In the genomic region with DNA sequence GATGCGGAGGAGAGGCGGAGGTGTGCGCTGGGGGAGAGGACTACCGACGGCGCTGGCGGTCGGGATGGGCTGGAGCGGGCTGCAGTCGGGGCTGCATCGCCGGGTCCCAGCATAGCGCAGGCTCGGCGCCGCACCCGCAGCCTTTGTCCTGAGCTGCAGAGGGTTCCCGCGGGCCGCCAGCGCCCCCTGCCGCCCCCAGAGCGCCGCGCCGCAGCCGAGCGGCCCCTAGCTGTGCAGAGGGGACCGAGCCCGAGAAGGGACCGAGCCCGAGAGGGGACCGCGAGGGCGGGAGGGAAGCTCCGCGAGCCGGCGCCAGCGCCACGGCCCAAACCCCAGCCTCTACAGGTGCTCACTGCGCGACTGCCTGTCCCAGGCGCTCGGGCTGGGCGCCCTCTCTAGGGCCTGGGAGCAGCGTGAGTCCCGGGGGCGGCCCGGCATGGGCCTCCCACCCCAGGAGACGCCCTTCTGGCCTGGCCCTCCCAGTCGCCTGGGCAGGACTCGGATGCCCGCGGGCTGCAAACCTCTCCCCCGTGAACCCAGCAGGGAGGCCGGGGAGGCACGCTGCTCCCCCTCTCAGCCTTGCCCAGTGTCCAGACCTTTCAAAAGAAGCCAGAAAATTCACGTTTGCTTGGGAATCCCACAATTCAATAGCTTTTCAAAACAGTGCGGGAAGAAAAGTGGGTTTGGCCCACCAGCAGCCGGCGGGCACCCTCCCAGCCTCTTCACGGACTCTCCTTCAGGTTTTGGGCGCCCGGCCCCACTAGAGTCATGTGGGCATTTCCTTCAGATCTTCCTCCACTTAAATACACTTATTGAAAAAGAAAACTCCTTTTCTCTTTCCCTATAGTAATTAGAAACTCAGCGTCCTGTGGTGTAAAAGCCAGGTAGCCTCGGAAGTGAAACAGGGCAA, we compare ENCODE assay signal across 8 cellular contexts.
DNase-seq lines count a peak whose midpoint lies in the region; ATAC-seq and TF ChIP-seq lines count a peak whose summit lies in the region.

No MANE protein-coding gene starts in this region.

- 2% methylated on average over 67 of the region's 67 CpGs for WGBS in right cardiac atrium

- H3K27ac Mint-ChIP-seq in progenitor cell of endocrine pancreas, result no peak overlapping the region

- H3K4me3 ChIP-seq in right cardiac atrium (ENCODE audit: low read length), result peak overlapping the region; percentile 19

- peak; percentile 98 for TF ChIP-seq CTCF in progenitor cell of endocrine pancreas (IDR thresholded peaks at IDR 0.05; ENCODE audit: unreplicated experiment)

- H3K9me3 ChIP-seq in right cardiac atrium (ENCODE audit: control insufficient read depth, low read length), result no peaks in the 10 kb centered on the region

- no peaks in the 10 kb centered on the region for H3K4me1 Mint-ChIP-seq in progenitor cell of endocrine pancreas (ENCODE audit: low read depth)

- intact Hi-C loops in right cardiac atrium (cut with DNase I), result loop anchor here in 2 of 4 donors (5.0 to 10.0 kb wide), 4 partner anchors 471 to 778 kb away; partner anchors contain the start of gene PLXNA1 (in 1 of the 2)

- H3K27me3 ChIP-seq in right cardiac atrium (ENCODE audit: control insufficient read depth, insufficient read depth), result no peaks in the 10 kb centered on the region

- H3K27ac ChIP-seq in angular gyrus (ENCODE audit: low read depth, low read length), result peak overlapping the region; percentile 52
- H3K27ac ChIP-seq in right cardiac atrium (ENCODE audit: low read length), result no peak overlapping the region

- H3K4me3 Mint-ChIP-seq in progenitor cell of endocrine pancreas (ENCODE audit: low read depth), result no peak overlapping the region

- in situ Hi-C loops in Caki2 (cut with HindIII; ENCODE audit: low pct_unique_long_range_greater_than_20kb, low sequenced_read_pairs), result no loop called here

- no peaks in the 10 kb centered on the region for H3K9me3 Mint-ChIP-seq in progenitor cell of endocrine pancreas (ENCODE audit: low read depth)

- no peaks in the 10 kb centered on the region for H3K4me1 ChIP-seq in right cardiac atrium (ENCODE audit: control insufficient read depth, insufficient read depth, low read length)

- H3K27me3 Mint-ChIP-seq in progenitor cell of endocrine pancreas, result peaks cover 75% of the 10 kb centered on the region

- H3K36me3 Mint-ChIP-seq in progenitor cell of endocrine pancreas (ENCODE audit: insufficient read depth), result no peaks in the 10 kb centered on the region

- DNase-seq in Caki2 (ENCODE audit: low read depth) (peak; percentile 55), LHCN-M2 (ENCODE audit: low read depth) (peak; percentile 34), RPMI7951 (ENCODE audit: low read depth) (peak; percentile 59), right cardiac atrium (peak; percentile 75 to 89 (median 89)), progenitor cell of endocrine pancreas (ENCODE audit: low spot score, unreplicated experiment) (peak; percentile 86)

- ATAC-seq in GM21515 (IDR thresholded peaks at IDR 0.05; ENCODE audit: unreplicated experiment), result peak; percentile 72
- ATAC-seq in right cardiac atrium, result peak; percentile 89 to 94
- no peak for ATAC-seq in HG03565 (IDR thresholded peaks at IDR 0.05; ENCODE audit: unreplicated experiment)

Comparison
In these comparisons a context has a peak if more than half of its experiments do, and no peak if none do; other contexts are left out.
1. DNase-seq: peak in every context shown above with its lines; median percentile 89 in right cardiac atrium; 86 in progenitor cell of endocrine pancreas; 59 in RPMI7951; 55 in Caki2; 34 in LHCN-M2.